2 cellular contexts compared by ENCODE assay signal in genomic region chr10:100791254-100792058, GRCh38.
TF ChIP-seq lines count a peak whose summit lies in the region.

No MANE protein-coding gene starts in this region.

TF ChIP-seq in SK-N-SH, 30 proteins besides CTCF, POLR2A, EP300 and RAD21 (continued from another document):
- TF ChIP-seq, protein P1, sequence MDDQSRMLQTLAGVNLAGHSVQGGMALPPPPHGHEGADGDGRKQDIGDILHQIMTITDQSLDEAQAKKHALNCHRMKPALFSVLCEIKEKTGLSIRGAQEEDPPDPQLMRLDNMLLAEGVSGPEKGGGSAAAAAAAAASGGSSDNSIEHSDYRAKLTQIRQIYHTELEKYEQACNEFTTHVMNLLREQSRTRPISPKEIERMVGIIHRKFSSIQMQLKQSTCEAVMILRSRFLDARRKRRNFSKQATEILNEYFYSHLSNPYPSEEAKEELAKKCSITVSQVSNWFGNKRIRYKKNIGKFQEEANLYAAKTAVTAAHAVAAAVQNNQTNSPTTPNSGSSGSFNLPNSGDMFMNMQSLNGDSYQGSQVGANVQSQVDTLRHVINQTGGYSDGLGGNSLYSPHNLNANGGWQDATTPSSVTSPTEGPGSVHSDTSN (IDR thresholded peaks at IDR 0.05) = no peak
- no peak for TF ChIP-seq SIN3A (IDR thresholded peaks at IDR 0.05; ENCODE audit: borderline replicate concordance, low read depth, low read length)
- TF ChIP-seq, protein P2, sequence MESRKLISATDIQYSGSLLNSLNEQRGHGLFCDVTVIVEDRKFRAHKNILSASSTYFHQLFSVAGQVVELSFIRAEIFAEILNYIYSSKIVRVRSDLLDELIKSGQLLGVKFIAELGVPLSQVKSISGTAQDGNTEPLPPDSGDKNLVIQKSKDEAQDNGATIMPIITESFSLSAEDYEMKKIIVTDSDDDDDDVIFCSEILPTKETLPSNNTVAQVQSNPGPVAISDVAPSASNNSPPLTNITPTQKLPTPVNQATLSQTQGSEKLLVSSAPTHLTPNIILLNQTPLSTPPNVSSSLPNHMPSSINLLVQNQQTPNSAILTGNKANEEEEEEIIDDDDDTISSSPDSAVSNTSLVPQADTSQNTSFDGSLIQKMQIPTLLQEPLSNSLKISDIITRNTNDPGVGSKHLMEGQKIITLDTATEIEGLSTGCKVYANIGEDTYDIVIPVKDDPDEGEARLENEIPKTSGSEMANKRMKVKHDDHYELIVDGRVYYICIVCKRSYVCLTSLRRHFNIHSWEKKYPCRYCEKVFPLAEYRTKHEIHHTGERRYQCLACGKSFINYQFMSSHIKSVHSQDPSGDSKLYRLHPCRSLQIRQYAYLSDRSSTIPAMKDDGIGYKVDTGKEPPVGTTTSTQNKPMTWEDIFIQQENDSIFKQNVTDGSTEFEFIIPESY (IDR thresholded peaks at IDR 0.05; ENCODE audit: borderline replicate concordance, low read depth) = no peak

TF ChIP-seq in SK-N-SH treated with all-trans-retinoic acid at 6 μM for 48 hours, 23 proteins besides CTCF, POLR2A, EP300 and RAD21 (continued from another document):
- no peak for TF ChIP-seq PPARA (CRISPR knock-in tag; IDR thresholded peaks at IDR 0.05; ENCODE audit: borderline replicate concordance)
- TF ChIP-seq TCF4 (CRISPR knock-in tag; IDR thresholded peaks at IDR 0.05; ENCODE audit: borderline replicate concordance) = no peak
- TF ChIP-seq, protein P3, sequence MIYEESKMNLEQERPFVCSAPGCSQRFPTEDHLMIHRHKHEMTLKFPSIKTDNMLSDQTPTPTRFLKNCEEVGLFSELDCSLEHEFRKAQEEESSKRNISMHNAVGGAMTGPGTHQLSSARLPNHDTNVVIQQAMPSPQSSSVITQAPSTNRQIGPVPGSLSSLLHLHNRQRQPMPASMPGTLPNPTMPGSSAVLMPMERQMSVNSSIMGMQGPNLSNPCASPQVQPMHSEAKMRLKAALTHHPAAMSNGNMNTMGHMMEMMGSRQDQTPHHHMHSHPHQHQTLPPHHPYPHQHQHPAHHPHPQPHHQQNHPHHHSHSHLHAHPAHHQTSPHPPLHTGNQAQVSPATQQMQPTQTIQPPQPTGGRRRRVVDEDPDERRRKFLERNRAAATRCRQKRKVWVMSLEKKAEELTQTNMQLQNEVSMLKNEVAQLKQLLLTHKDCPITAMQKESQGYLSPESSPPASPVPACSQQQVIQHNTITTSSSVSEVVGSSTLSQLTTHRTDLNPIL (CRISPR knock-in tag; IDR thresholded peaks at IDR 0.05; ENCODE audit: low read depth) = no peak
- no peak for TF ChIP-seq ZFP3 (CRISPR knock-in tag; IDR thresholded peaks at IDR 0.05)
- no peak for TF ChIP-seq ZNF8 (CRISPR knock-in tag; IDR thresholded peaks at IDR 0.05)
- TF ChIP-seq TOX (CRISPR knock-in tag; IDR thresholded peaks at IDR 0.05; ENCODE audit: borderline replicate concordance) = no peak
- TF ChIP-seq ISL1 (CRISPR knock-in tag; IDR thresholded peaks at IDR 0.05) = no peak
- TF ChIP-seq CSDC2 (CRISPR knock-in tag; IDR thresholded peaks at IDR 0.05) = no peak
- no peak for TF ChIP-seq ARNTL (CRISPR knock-in tag; IDR thresholded peaks at IDR 0.05; ENCODE audit: borderline replicate concordance, low read depth)
- TF ChIP-seq, protein P4, sequence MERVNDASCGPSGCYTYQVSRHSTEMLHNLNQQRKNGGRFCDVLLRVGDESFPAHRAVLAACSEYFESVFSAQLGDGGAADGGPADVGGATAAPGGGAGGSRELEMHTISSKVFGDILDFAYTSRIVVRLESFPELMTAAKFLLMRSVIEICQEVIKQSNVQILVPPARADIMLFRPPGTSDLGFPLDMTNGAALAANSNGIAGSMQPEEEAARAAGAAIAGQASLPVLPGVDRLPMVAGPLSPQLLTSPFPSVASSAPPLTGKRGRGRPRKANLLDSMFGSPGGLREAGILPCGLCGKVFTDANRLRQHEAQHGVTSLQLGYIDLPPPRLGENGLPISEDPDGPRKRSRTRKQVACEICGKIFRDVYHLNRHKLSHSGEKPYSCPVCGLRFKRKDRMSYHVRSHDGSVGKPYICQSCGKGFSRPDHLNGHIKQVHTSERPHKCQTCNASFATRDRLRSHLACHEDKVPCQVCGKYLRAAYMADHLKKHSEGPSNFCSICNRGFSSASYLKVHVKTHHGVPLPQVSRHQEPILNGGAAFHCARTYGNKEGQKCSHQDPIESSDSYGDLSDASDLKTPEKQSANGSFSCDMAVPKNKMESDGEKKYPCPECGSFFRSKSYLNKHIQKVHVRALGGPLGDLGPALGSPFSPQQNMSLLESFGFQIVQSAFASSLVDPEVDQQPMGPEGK (CRISPR knock-in tag; IDR thresholded peaks at IDR 0.05; ENCODE audit: borderline replicate concordance) = no peak
TF ChIP-seq in SK-N-SH treated with all-trans-retinoic acid at 6 μM for 48 hours: peak in this region for 0.
